Comparison of ENCODE assay signal across 1 cellular context in genomic region chr1:191895462-191896058, GRCh38.
A peak's percentile ranks its signal among the peaks of the same experiment; 100 is the strongest.
TF ChIP-seq lines count a peak whose summit lies in the region.

No MANE protein-coding gene starts in this region.

TF ChIP-seq in GM23338, 12 proteins besides CTCF, POLR2A, EP300 and RAD21:
- peak; percentile 34; the same call in 1 of the 2 replicates for TF ChIP-seq ZNF462 (CRISPR knock-in tag; IDR thresholded peaks at IDR 0.05)
- TF ChIP-seq ETS1 (IDR thresholded peaks at IDR 0.05) = no peak
